ENCODE assay signal across 17 cellular contexts in genomic region chr13:100314132-100314910, GRCh38.
"Had no signal": no experiment of that assay in that cellular context is flagged by ENCODE, and none has a peak within 500 bp of the region (broad histone marks: within the 10 kb centered on the region; RNA-seq: fewer than 3 reads in every experiment).

No MANE protein-coding gene starts in this region.

- H3K27me3 Mint-ChIP-seq: dendritic cell treated with granulocyte-macrophage colony-stimulating factor and Interleukin-4, amounts not matched to agents 40 ng/mL and 50 ng/mL, for 4 days; stimulated activated memory B cell treated with anti-CD40 and anti-IgM and Interleukin-4, amounts not matched to agents 10 μg/mL and 1 μg/mL and 100 μg/mL, for 72 hours had no signal

- H3K4me1 ChIP-seq: thyroid gland, uterus had no signal

- H3K9me3 ChIP-seq: neutrophil, thyroid gland, uterus had no signal

- DNase-seq: activated CD4-positive, alpha-beta T cell treated with anti-CD3 and anti-CD28 coated beads, Interleukin-2, amount 50 U/mL, for 1 hour; activated CD8-positive, alpha-beta memory T cell treated with anti-CD3 and anti-CD28 coated beads for 24 hours; activated naive CD4-positive, alpha-beta T cell; aorta; hippocampal formation; kidney; left ventricle myocardium superior; mesendoderm; natural killer cell; stimulated activated CD4-positive, alpha-beta T cell treated with anti-CD3 and anti-CD28 coated beads, Interleukin-2, amount 100 ng/mL, for 48 hours; thyroid gland; uterus had no signal

- H3K27ac Mint-ChIP-seq: activated T-helper 1 cell treated with anti-CD3 and anti-CD28 coated beads, Interleukin-12 subunit alpha, Interleukin-12 subunit beta, Interleukin-2, Interleukin-4 antibody, amounts not matched to agents 30 ng/mL and 10 ng/mL and 1 ng/mL, durations not matched to agents 14 hours and 24 hours and 36 hours; dendritic cell treated with granulocyte-macrophage colony-stimulating factor and Interleukin-4, amounts not matched to agents 40 ng/mL and 50 ng/mL, for 4 days; stimulated activated memory B cell treated with anti-CD40 and anti-IgM and Interleukin-4, amounts not matched to agents 10 μg/mL and 1 μg/mL and 100 μg/mL, for 72 hours had no signal

- H3K36me3 ChIP-seq: neutrophil, thyroid gland, uterus had no signal

- H3K4me1 Mint-ChIP-seq: natural killer cell; stimulated activated memory B cell treated with anti-CD40 and anti-IgM and Interleukin-4, amounts not matched to agents 10 μg/mL and 1 μg/mL and 100 μg/mL, for 72 hours had no signal

- H3K4me3 ChIP-seq: thyroid gland, uterus had no signal

- H3K27ac ChIP-seq: neutrophil, thyroid gland, uterus had no signal

- H3K4me3 Mint-ChIP-seq: activated T-helper 1 cell treated with anti-CD3 and anti-CD28 coated beads, Interleukin-12 subunit alpha, Interleukin-12 subunit beta, Interleukin-2, Interleukin-4 antibody, amounts not matched to agents 30 ng/mL and 10 ng/mL and 1 ng/mL, durations not matched to agents 14 hours and 24 hours and 36 hours; dendritic cell treated with granulocyte-macrophage colony-stimulating factor and Interleukin-4, amounts not matched to agents 40 ng/mL and 50 ng/mL, for 4 days; natural killer cell; stimulated activated memory B cell treated with anti-CD40 and anti-IgM and Interleukin-4, amounts not matched to agents 10 μg/mL and 1 μg/mL and 100 μg/mL, for 72 hours had no signal

- H3K27me3 ChIP-seq: neutrophil, thyroid gland, uterus had no signal

- ATAC-seq: activated CD4-positive, CD25-positive, alpha-beta regulatory T cell treated with anti-CD3 and anti-CD28 coated beads, Interleukin-2, amount 50 U/mL, for 24 hours; left ventricle myocardium superior; natural killer cell; stimulated activated memory B cell treated with anti-CD40 and anti-IgM and Interleukin-4, amounts not matched to agents 10 μg/mL and 1 μg/mL and 100 μg/mL, for 72 hours had no signal
